ENCODE assay signal across 8 cellular contexts in the genomic region with DNA sequence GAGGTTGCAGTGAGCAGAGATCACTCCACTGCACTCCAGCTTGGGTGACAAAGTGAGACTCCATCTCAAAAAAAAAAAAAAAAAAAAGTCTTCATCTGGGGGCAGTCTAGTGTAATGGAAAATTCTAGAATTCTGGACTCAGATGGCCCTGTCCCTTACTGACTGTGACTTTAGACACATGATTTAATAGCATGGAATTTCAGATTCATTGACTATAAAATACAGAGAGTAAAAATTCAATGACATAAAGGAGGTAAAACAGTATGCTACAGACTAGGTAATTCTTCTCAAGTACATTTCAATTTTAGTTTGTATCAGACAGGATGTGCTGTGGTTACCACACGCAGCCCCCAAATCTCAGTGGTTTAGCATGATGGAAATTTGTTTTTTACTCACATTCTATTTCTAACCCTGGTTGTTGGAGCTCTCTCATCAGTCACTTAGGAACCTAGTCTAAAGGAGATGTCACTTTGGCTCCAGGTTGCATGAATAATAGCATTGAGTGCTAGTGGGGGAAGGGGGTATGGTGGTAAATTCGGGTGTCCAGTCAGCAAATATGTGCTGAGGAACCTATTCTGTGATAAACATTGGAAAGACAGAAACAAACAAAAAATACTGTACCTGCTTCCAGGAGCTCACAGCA.
DNase-seq lines count a peak whose midpoint lies in the region; ATAC-seq and TF ChIP-seq lines count a peak whose summit lies in the region.

No MANE protein-coding gene starts in this region.

- no peak for TF ChIP-seq CTCF in foreskin fibroblast (IDR thresholded peaks at IDR 0.05; ENCODE audit: low read depth, low read length)

- H3K9me3 Mint-ChIP-seq in naive thymus-derived CD8-positive, alpha-beta T cell: peaks cover 0 to 16% (median 2%) of the 10 kb centered on the region in 9 donors

- intact Hi-C loops in cardiac septum (cut with DNase I): no loop called here

- H3K4me3 ChIP-seq in foreskin fibroblast (ENCODE audit: low read depth in 1 of 2, low read length in 2 of 2): no peak overlapping the region

- H3K36me3 Mint-ChIP-seq in naive thymus-derived CD8-positive, alpha-beta T cell: peaks cover 0 to 7% (median 6%) of the 10 kb centered on the region in 3 donors

- H3K4me1 Mint-ChIP-seq in naive thymus-derived CD8-positive, alpha-beta T cell: peaks cover 22 to 40% (median 34%) of the 10 kb centered on the region in 4 donors

- H3K27me3 Mint-ChIP-seq in naive thymus-derived CD8-positive, alpha-beta T cell: no peaks in the 10 kb centered on the region

- POLR2A ChIA-PET in naive thymus-derived CD8-positive, alpha-beta T cell (lab: Charles Lee): interaction anchor here (0.5 to 1.6 kb wide), 5 partner anchors 12 to 902 kb away, joined by 3 to 8 read pairs (median 3); no protein-coding TSS in a partner anchor

- peak in 9 of 10 donors; percentile 10 to 75 (median 50) for DNase-seq in naive thymus-derived CD8-positive, alpha-beta T cell
- DNase-seq in cardiac septum (ENCODE audit: low spot score) (no peak), ecto neural progenitor cell (ENCODE audit: low spot score) (no peak), NCI-H187 treated with DMSO at 0.1 percent for 48 hours (lab: John Stamatoyannopoulos, UW) (no peak), foreskin fibroblast (no peak)

- peak overlapping the region; percentile 29 to 77 (median 68) for H3K4me3 Mint-ChIP-seq in naive thymus-derived CD8-positive, alpha-beta T cell

- H3K27ac Mint-ChIP-seq in naive thymus-derived CD8-positive, alpha-beta T cell: peak overlapping the region; percentile 51 to 88 (median 76)

- ATAC-seq in GM18508 (IDR thresholded peaks at IDR 0.05; ENCODE audit: insufficient read depth, unreplicated experiment) (peak; percentile 77), GM21528 (IDR thresholded peaks at IDR 0.05; ENCODE audit: low FRiP score, unreplicated experiment) (peak; percentile 82), HG03520 (IDR thresholded peaks at IDR 0.05; ENCODE audit: unreplicated experiment) (peak; percentile 84)
- peak; percentile 97 to 98 for ATAC-seq in naive thymus-derived CD8-positive, alpha-beta T cell

Comparison
In these comparisons a context has a peak if more than half of its experiments do, and no peak if none do; other contexts are left out.
1. DNase-seq: peak in naive thymus-derived CD8-positive, alpha-beta T cell (9 of 10); none in cardiac septum (single experiment), ecto neural progenitor cell (single experiment), NCI-H187 treated with DMSO at 0.1 percent for 48 hours (single experiment) and foreskin fibroblast (0 of 2).
2. Peak in every context shown above with its lines, with median percentiles within 50 percentile points of each other: ATAC-seq.